8 cellular contexts compared by ENCODE assay signal in the genomic region with DNA sequence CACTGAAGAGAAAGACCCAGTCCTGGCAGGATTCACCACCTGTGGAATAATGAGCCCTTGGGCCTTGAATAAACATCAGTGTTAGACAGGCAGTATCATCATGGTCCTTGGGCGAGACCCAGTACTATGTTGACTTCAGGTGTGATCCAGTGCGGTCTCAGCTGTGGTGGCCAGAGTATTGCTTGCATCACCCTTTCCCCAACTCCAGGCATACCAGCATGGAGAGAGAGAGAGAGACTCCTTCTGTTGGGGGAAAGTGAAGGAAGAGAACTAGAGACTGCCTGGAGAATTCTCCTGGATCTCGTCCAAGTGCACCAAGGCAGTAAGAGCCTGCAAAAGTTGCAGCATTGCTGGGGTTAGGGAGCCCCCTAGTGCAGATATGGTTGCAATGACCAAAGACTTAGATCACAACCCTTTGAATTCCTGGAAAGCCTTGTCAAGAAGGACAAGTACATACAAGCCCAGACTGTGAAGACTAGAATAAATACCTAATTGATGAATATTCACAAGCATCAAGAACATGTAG.
DNase-seq lines count a peak whose midpoint lies in the region; ATAC-seq and TF ChIP-seq lines count a peak whose summit lies in the region.

No MANE protein-coding gene starts in this region.

- H3K9me3 ChIP-seq in DOHH2 (ENCODE audit: control insufficient read depth, insufficient read depth, low read length), result no peaks in the 10 kb centered on the region
- H3K9me3 ChIP-seq in esophagus squamous epithelium, result peaks cover 0 to 5% (median 3%) of the 10 kb centered on the region in 3 donors
- H3K9me3 ChIP-seq in neural cell (ENCODE audit: low read length), result no peaks in the 10 kb centered on the region
- H3K9me3 ChIP-seq in upper lobe of left lung, result no peaks in the 10 kb centered on the region

- H3F3A ChIP-seq in DOHH2 (ENCODE audit: control insufficient read depth, insufficient read depth) (no peaks in the 10 kb centered on the region), neural cell (ENCODE audit: insufficient read depth, low read length, poor library complexity, severe bottlenecking) (no peaks in the 10 kb centered on the region)

- POLR2A ChIA-PET in activated CD4-positive, alpha-beta memory T cell treated with anti-CD3 and anti-CD28 coated beads, Interleukin-2, amount 10 ng/mL, durations not matched to agents 7 days and 5 days (lab: Charles Lee), result no interaction called here

- H3K4me1 ChIP-seq in DOHH2 (ENCODE audit: control insufficient read depth, low read length) (no peaks in the 10 kb centered on the region), esophagus squamous epithelium (no peaks in the 10 kb centered on the region), upper lobe of left lung (no peaks in the 10 kb centered on the region)

- DNase-seq in HS-5 (ENCODE audit: low read depth) (peak; percentile 43), NCI-H774 (lab: John Stamatoyannopoulos, UW) (peak; percentile 63), esophagus squamous epithelium (lab: John Stamatoyannopoulos, UW) (no peak), upper lobe of left lung (peak in 1 of 2 donors; percentile 70)
- peak; percentile 50 for DNase-seq in activated CD4-positive, alpha-beta memory T cell treated with anti-CD3 and anti-CD28 coated beads, Interleukin-2, amount 10 ng/mL, durations not matched to agents 7 days and 5 days

- no peaks in the 10 kb centered on the region for H3K36me3 ChIP-seq in DOHH2 (ENCODE audit: control insufficient read depth, low read length)
- H3K36me3 ChIP-seq in esophagus squamous epithelium, result no peaks in the 10 kb centered on the region
- H3K36me3 ChIP-seq in neural cell (ENCODE audit: insufficient read depth, low read length), result no peaks in the 10 kb centered on the region
- H3K36me3 ChIP-seq in upper lobe of left lung, result no peaks in the 10 kb centered on the region

- WGBS in esophagus squamous epithelium, 2 donors, result 65 to 70% methylated on average over 3 of the region's 3 CpGs
- 44 to 55% methylated on average over 3 of the region's 3 CpGs for WGBS in upper lobe of left lung, 2 donors

- peaks cover 15% of the 10 kb centered on the region for H3K27me3 Mint-ChIP-seq in activated CD4-positive, alpha-beta memory T cell treated with anti-CD3 and anti-CD28 coated beads, Interleukin-2, amount 10 ng/mL, durations not matched to agents 7 days and 5 days

- H3K4me2 ChIP-seq in DOHH2 (ENCODE audit: low read length) (no peak overlapping the region), neural cell (ENCODE audit: low read length) (no peak overlapping the region)

- no peaks in the 10 kb centered on the region for H3K27me3 ChIP-seq in DOHH2 (ENCODE audit: control insufficient read depth, low read length)
- H3K27me3 ChIP-seq in esophagus squamous epithelium, result no peaks in the 10 kb centered on the region
- no peaks in the 10 kb centered on the region for H3K27me3 ChIP-seq in neural cell (ENCODE audit: insufficient read depth, low read depth, low read length)
- H3K27me3 ChIP-seq in upper lobe of left lung, result no peaks in the 10 kb centered on the region

- H3K9ac ChIP-seq in neural cell (ENCODE audit: low read length), result no peak overlapping the region

- H4K20me1 ChIP-seq in DOHH2 (ENCODE audit: control insufficient read depth, insufficient read depth, low read depth, low read length) (no peaks in the 10 kb centered on the region), neural cell (ENCODE audit: insufficient read depth) (no peaks in the 10 kb centered on the region)

- H3K27ac ChIP-seq in DOHH2 (ENCODE audit: low read depth, low read length) (no peak overlapping the region), esophagus squamous epithelium (no peak overlapping the region), neural cell (ENCODE audit: low read length) (no peak overlapping the region), upper lobe of left lung (no peak overlapping the region)

- no peaks in the 10 kb centered on the region for H3K9me3 Mint-ChIP-seq in activated CD4-positive, alpha-beta memory T cell treated with anti-CD3 and anti-CD28 coated beads, Interleukin-2, amount 10 ng/mL, durations not matched to agents 7 days and 5 days

- TF ChIP-seq CTCF in DOHH2 (IDR thresholded peaks at IDR 0.05; ENCODE audit: low read depth, low read length, poor library complexity, severe bottlenecking) (peak; percentile 59), esophagus squamous epithelium (IDR thresholded peaks at IDR 0.05) (peak; percentile 18 to 65 (median 48)), neural cell (IDR thresholded peaks at IDR 0.05; ENCODE audit: poor library complexity, severe bottlenecking) (peak; percentile 70), upper lobe of left lung (IDR thresholded peaks at IDR 0.05) (peak in 5 of 6 experiments; percentile 42 to 65 (median 55))

- H2AFZ ChIP-seq in neural cell (ENCODE audit: low read depth, low read length), result no peak overlapping the region

- TF ChIP-seq POLR2A in esophagus squamous epithelium (IDR thresholded peaks at IDR 0.05) (no peak), upper lobe of left lung (IDR thresholded peaks at IDR 0.05) (no peak)

- no peak for TF ChIP-seq EP300 in neural cell (conservative IDR thresholded peaks at IDR 0.05; ENCODE audit: poor library complexity, severe bottlenecking)
- TF ChIP-seq EP300 in upper lobe of left lung (IDR thresholded peaks at IDR 0.05), result no peak

- H3K4me3 ChIP-seq in DOHH2 (ENCODE audit: low read length), result no peak overlapping the region
- H3K4me3 ChIP-seq in esophagus squamous epithelium, result no peak overlapping the region
- no peak overlapping the region for H3K4me3 ChIP-seq in neural cell (ENCODE audit: low read length)
- H3K4me3 ChIP-seq in upper lobe of left lung, result no peak overlapping the region

- no peaks in the 10 kb centered on the region for H3K36me3 Mint-ChIP-seq in activated CD4-positive, alpha-beta memory T cell treated with anti-CD3 and anti-CD28 coated beads, Interleukin-2, amount 10 ng/mL, durations not matched to agents 7 days and 5 days (ENCODE audit: low read depth)

- H3K4me1 Mint-ChIP-seq in activated CD4-positive, alpha-beta memory T cell treated with anti-CD3 and anti-CD28 coated beads, Interleukin-2, amount 10 ng/mL, durations not matched to agents 7 days and 5 days, result peaks cover 2% of the 10 kb centered on the region

- H3K4me3 Mint-ChIP-seq in activated CD4-positive, alpha-beta memory T cell treated with anti-CD3 and anti-CD28 coated beads, Interleukin-2, amount 10 ng/mL, durations not matched to agents 7 days and 5 days, result no peak overlapping the region

- TF ChIP-seq RAD21 in neural cell (conservative IDR thresholded peaks at IDR 0.05), result peak; percentile 83

- H3K9me2 ChIP-seq in DOHH2 (replicated peaks; ENCODE audit: control insufficient read depth, low read length) (no peaks in the 10 kb centered on the region), neural cell (ENCODE audit: insufficient read depth, low read length) (no peaks in the 10 kb centered on the region)

- CTCF ChIA-PET in activated CD4-positive, alpha-beta memory T cell treated with anti-CD3 and anti-CD28 coated beads, Interleukin-2, amount 10 ng/mL, durations not matched to agents 7 days and 5 days (lab: Charles Lee), result no interaction called here

- intact Hi-C loops in esophagus squamous epithelium (cut with DNase I), result no loop called here

- no peaks in the 10 kb centered on the region for H3K79me2 ChIP-seq in DOHH2 (ENCODE audit: control insufficient read depth, low read length)
- no peaks in the 10 kb centered on the region for H3K79me2 ChIP-seq in neural cell (replicated peaks; ENCODE audit: insufficient read depth, low read length)

- no peak overlapping the region for H3K27ac Mint-ChIP-seq in activated CD4-positive, alpha-beta memory T cell treated with anti-CD3 and anti-CD28 coated beads, Interleukin-2, amount 10 ng/mL, durations not matched to agents 7 days and 5 days

- ATAC-seq in upper lobe of left lung (ENCODE audit: low FRiP score in 2 of 2) (peak; percentile 76 to 85), HG02571 (IDR thresholded peaks at IDR 0.05; ENCODE audit: unreplicated experiment) (no peak)

TF ChIP-seq in neural cell, 6 proteins besides CTCF, POLR2A, EP300 and RAD21:
- TF ChIP-seq REST (IDR thresholded peaks at IDR 0.05; ENCODE audit: borderline replicate concordance) (no peak), MXI1 (conservative IDR thresholded peaks at IDR 0.05; ENCODE audit: poor library complexity, severe bottlenecking) (no peak), SMC3 (conservative IDR thresholded peaks at IDR 0.05; ENCODE audit: poor library complexity) (peak; percentile 78), TAF1 (IDR thresholded peaks at IDR 0.05; ENCODE audit: low read depth) (no peak), POLR2AphosphoS5 (IDR thresholded peaks at IDR 0.05) (no peak), EZH2 (IDR thresholded peaks at IDR 0.05; ENCODE audit: borderline replicate concordance, insufficient read depth, low read length, poor library complexity, severe bottlenecking) (no peak)
TF ChIP-seq in neural cell: peak in this region for 1.
